In genomic region chr17:74803971-74804370, GRCh38 we compare ENCODE assay signal across 21 cellular contexts. TPM values are rescaled to one million over a fixed set of nuclear protein-coding genes. Genes with fewer than 3 reads are reported as not detected.
DNase-seq lines count a peak whose midpoint lies in the region; TF ChIP-seq lines count a peak whose summit lies in the region.
"Had no signal": no experiment of that assay in that cellular context is flagged by ENCODE, and none has a peak within 500 bp of the region (broad histone marks: within the 10 kb centered on the region; RNA-seq: fewer than 3 reads in every experiment).

No MANE protein-coding gene starts in this region.

- no peaks in the 10 kb centered on the region for H3K27me3 ChIP-seq in BE2C
- H3K27me3 ChIP-seq: BLaER1 treated with 17β-estradiol and CSF1 and Interleukin-3, amounts not matched to agents 10 nM and 100 nM; SJCRH30 had no signal

- H3K36me3 ChIP-seq in BE2C: no peaks in the 10 kb centered on the region

- peaks cover 27% of the 10 kb centered on the region for H3K4me1 ChIP-seq in BE2C
- H3K4me1 ChIP-seq: SJCRH30 had no signal

- TF ChIP-seq CTCF in BE2C (IDR thresholded peaks at IDR 0.05; ENCODE audit: low read depth, low read length) (no peak), GM20000 (IDR thresholded peaks at IDR 0.05; ENCODE audit: extremely low read depth, missing control alignments) (no peak)

- H3K9me3 ChIP-seq in BE2C: no peaks in the 10 kb centered on the region
- H3K9me3 ChIP-seq: BLaER1 treated with 17β-estradiol and CSF1 and Interleukin-3, amounts not matched to agents 10 nM and 100 nM; SJCRH30 had no signal

- no peak overlapping the region for H3K4me3 ChIP-seq in BE2C (ENCODE audit: low read depth, low read length)
- H3K4me3 ChIP-seq: BLaER1 treated with 17β-estradiol and CSF1 and Interleukin-3, amounts not matched to agents 10 nM and 100 nM; K562; SJCRH30 had no signal

- DNase-seq in BE2C (peak; percentile 82), NCI-H1694 (lab: John Stamatoyannopoulos, UW) (peak; percentile 42), SK-N-DZ (ENCODE audit: low spot score) (peak; percentile 27), left kidney (ENCODE audit: low read depth, low spot score) (peak; percentile 12), GM20000 (ENCODE audit: low spot score) (no peak), amygdala (lab: John Stamatoyannopoulos, UW) (no peak)
- DNase-seq in activated CD4-positive, alpha-beta T cell treated with anti-CD3 and anti-CD28 coated beads for 48 hours: no peak
- DNase-seq: CD4-positive, alpha-beta memory T cell; COR-L47; DND-41; Kasumi-1; NCI-H1105; NCI-H146; NCI-H2029 treated with DMSO at 0.1 percent for 48 hours; NCI-H510A; PC-3; SJCRH30; T-helper 1 cell had no signal

RNA-seq across cellular contexts. Expression of gene NAT9, which starts 27.8 kb away (rescaled TPM):
- 191 TPM for polyA plus RNA-seq in BE2C (2012; ENCODE audit: insufficient read depth, insufficient read length, low read depth)
- 71.2 and 88.7 TPM in 2 replicates for polyA plus RNA-seq in SK-N-DZ (2014; cell fraction: cytosol; rRNA removed)
- polyA plus RNA-seq in SK-N-DZ (2014; cell fraction: nucleus; rRNA removed): 564 and 609 TPM in 2 replicates

RNA-seq across cellular contexts. Expression of gene NHERF1, which starts 55.5 kb away (rescaled TPM):
- 74.2 TPM for polyA plus RNA-seq in BE2C (2012; ENCODE audit: insufficient read depth, insufficient read length, low read depth)
- 25.8 and 39.1 TPM in 2 replicates for polyA plus RNA-seq in SK-N-DZ (2014; cell fraction: cytosol; rRNA removed)
- polyA plus RNA-seq in SK-N-DZ (2014; cell fraction: nucleus; rRNA removed): 15.7 and 16.5 TPM in 2 replicates

RNA-seq across cellular contexts. Expression of gene GRIN2C, which starts 55.7 kb away (rescaled TPM):
- polyA plus RNA-seq in BE2C (2012; ENCODE audit: insufficient read depth, insufficient read length, low read depth): 0.11 TPM
- polyA plus RNA-seq in SK-N-DZ (2014; cell fraction: cytosol; rRNA removed): 0.20 and 0.24 TPM in 2 replicates
- 1.0 TPM in 1 of 2 replicates, not detected in the other for polyA plus RNA-seq in SK-N-DZ (2014; cell fraction: nucleus; rRNA removed)
- polyA plus RNA-seq: AG04450; CD4-positive, alpha-beta memory T cell had no signal

Comparison
In these comparisons a context has a peak if more than half of its experiments do, and no peak if none do; other contexts are left out.
1. DNase-seq: peak in BE2C (single experiment), NCI-H1694 (single experiment), SK-N-DZ (single experiment) and left kidney (single experiment); none in GM20000 (single experiment), amygdala (0 of 56) and activated CD4-positive, alpha-beta T cell treated with anti-CD3 and anti-CD28 coated beads for 48 hours (single experiment).